ENCODE assay signal across 2 cellular contexts in the genomic region with DNA sequence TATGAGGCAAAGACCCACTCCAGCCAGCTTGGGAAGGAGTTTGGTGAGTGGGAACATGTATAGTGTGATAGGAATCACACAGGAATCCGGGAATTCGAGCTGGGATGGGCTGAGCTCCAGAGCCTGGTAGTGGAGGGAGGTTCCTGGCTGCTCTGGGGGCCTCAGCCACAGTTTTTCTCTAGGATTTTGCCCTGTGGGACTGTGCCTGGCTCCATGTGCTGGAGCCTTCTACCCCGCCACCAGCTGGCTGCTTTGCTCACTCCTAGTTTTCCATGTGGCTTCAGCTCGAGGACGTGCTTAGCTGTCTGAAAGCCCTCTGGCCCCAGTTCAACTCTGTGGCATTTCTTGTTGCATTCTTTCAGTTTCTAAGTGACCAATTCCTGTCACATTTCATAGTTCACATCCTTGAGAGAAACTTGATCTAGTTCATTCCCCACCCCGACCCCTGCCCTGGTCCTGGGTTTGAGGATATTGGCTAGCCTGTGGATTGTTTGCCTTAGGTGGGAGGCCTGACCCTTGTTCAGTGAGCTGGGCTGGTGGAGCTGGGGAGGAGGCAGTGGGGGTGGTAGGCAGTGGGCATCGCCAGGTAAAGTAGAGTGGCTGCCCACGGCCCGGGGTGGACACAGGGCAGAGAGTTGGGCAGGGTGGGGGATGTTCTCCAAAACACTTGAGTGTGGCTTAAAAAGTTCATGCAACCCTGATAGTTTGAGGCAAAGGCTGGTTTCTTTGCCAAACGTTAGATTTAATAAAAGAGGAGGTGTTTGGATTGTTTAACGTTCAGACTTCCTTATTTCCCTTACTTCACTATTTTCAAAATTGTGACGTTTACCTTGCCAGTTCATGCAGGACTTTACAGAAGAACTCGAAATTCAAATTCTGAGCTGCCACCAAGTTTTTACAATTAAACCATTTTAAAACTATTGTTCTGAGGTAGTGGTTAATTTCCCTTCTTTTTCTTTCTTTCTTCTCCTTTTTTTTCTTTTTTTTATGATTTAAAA.
TF ChIP-seq lines count a peak whose summit lies in the region.

No MANE protein-coding gene starts in this region.

TF ChIP-seq in Ishikawa, 13 proteins besides CTCF, POLR2A, EP300 and RAD21 (continued from another document):
- TF ChIP-seq EGR1 (IDR thresholded peaks at IDR 0.05) (no peak), YY1 (IDR thresholded peaks at IDR 0.05; ENCODE audit: low read depth) (no peak), ZBTB7A (IDR thresholded peaks at IDR 0.05; ENCODE audit: low read depth) (peak; percentile 60; the same call in 1 of the 2 replicates), TEAD4 (IDR thresholded peaks at IDR 0.05) (peak; percentile 62), TAF1 (IDR thresholded peaks at IDR 0.05; ENCODE audit: low read depth) (no peak), TCF12 (IDR thresholded peaks at IDR 0.05; ENCODE audit: low read depth) (no peak)
TF ChIP-seq in Ishikawa: peak in this region for 4.

TF ChIP-seq in K562, 482 proteins besides CTCF, POLR2A, EP300 and RAD21 (continued from another document):
- TF ChIP-seq, protein P1, sequence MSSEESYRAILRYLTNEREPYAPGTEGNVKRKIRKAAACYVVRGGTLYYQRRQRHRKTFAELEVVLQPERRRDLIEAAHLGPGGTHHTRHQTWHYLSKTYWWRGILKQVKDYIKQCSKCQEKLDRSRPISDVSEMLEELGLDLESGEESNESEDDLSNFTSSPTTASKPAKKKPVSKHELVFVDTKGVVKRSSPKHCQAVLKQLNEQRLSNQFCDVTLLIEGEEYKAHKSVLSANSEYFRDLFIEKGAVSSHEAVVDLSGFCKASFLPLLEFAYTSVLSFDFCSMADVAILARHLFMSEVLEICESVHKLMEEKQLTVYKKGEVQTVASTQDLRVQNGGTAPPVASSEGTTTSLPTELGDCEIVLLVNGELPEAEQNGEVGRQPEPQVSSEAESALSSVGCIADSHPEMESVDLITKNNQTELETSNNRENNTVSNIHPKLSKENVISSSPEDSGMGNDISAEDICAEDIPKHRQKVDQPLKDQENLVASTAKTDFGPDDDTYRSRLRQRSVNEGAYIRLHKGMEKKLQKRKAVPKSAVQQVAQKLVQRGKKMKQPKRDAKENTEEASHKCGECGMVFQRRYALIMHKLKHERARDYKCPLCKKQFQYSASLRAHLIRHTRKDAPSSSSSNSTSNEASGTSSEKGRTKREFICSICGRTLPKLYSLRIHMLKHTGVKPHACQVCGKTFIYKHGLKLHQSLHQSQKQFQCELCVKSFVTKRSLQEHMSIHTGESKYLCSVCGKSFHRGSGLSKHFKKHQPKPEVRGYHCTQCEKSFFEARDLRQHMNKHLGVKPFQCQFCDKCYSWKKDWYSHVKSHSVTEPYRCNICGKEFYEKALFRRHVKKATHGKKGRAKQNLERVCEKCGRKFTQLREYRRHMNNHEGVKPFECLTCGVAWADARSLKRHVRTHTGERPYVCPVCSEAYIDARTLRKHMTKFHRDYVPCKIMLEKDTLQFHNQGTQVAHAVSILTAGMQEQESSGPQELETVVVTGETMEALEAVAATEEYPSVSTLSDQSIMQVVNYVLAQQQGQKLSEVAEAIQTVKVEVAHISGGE (CRISPR knock-in tag; IDR thresholded peaks at IDR 0.05) = no peak
- TF ChIP-seq DMBX1 (CRISPR knock-in tag; IDR thresholded peaks at IDR 0.05; ENCODE audit: borderline replicate concordance) (no peak), U2AF1 (optimal IDR thresholded peaks at IDR 0.05; ENCODE audit: low read depth, low read length) (peak; percentile 18), EWSR1 (IDR thresholded peaks at IDR 0.05; ENCODE audit: borderline replicate concordance, low read depth, partially characterized antibody) (no peak)
TF ChIP-seq in K562: peak in this region for 1.
